In the genomic region with DNA sequence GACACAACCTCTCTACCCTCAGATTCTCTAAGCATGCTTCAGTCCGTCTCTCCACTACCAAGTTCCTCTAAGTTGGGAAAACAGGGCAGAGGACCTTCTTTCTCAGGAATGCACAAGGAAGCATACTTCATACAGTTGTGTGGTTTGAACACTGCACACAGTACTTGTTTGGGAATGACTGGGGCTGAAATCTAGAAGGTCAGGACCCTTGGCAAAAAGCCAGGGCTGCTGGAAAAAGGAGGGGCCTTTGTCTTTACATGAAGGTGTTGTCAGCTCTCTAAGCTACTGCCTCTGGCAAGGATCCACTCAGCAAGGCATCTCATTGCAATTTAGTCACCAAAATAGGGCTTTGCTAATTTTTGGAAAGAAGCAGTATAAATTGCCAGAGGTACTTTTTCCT, we compare ENCODE assay signal across 20 cellular contexts. TPM values are rescaled to one million over a fixed set of nuclear protein-coding genes. Genes with fewer than 3 reads are reported as not detected.
DNase-seq lines count a peak whose midpoint lies in the region; ATAC-seq and TF ChIP-seq lines count a peak whose summit lies in the region.
"Had no signal": no experiment of that assay in that cellular context is flagged by ENCODE, and none has a peak within 500 bp of the region (broad histone marks: within the 10 kb centered on the region; RNA-seq: fewer than 3 reads in every experiment).

No MANE protein-coding gene starts in this region.

- POLR2A ChIA-PET in PC-9 (lab: Charles Lee; ENCODE audit: unreplicated experiment): no interaction called here

- no peak for TF ChIP-seq CTCF in PC-9 (conservative IDR thresholded peaks at IDR 0.05)

- H3K4me1 ChIP-seq in PC-9 (replicated peaks; ENCODE audit: insufficient read depth): no peaks in the 10 kb centered on the region
- H3K4me1 ChIP-seq: Caco-2, vagina had no signal

- H3K79me2 ChIP-seq in PC-9 (ENCODE audit: low read depth): no peaks in the 10 kb centered on the region

- CTCF ChIA-PET in PC-9 (lab: Charles Lee): no interaction called here

- H3K27ac ChIP-seq in PC-9: no peak overlapping the region
- H3K27ac ChIP-seq: SK-N-MC, vagina had no signal

- intact Hi-C loops in PC-9 (cut with micrococcal nuclease; ENCODE audit: unreplicated experiment): no loop called here

- H4K20me1 ChIP-seq in PC-9 (ENCODE audit: insufficient read depth): no peaks in the 10 kb centered on the region

- BruUV-seq in PC-9 (replicated peaks; lab: Mats Ljungman, UMichigan): no TSS peak

- no peaks in the 10 kb centered on the region for H3K27me3 ChIP-seq in PC-9 (ENCODE audit: insufficient read depth, low read depth)
- H3K27me3 ChIP-seq: vagina had no signal

- no peak overlapping the region for H3K4me2 ChIP-seq in PC-9

- no peaks in the 10 kb centered on the region for H3K9me2 ChIP-seq in PC-9 (ENCODE audit: insufficient read depth)

- no peak overlapping the region for H2AFZ ChIP-seq in PC-9

- H3K36me3 ChIP-seq in PC-9 (ENCODE audit: low read depth): no peaks in the 10 kb centered on the region
- H3K36me3 ChIP-seq: vagina had no signal

- ATAC-seq in GM19035 (IDR thresholded peaks at IDR 0.05; ENCODE audit: unreplicated experiment) (no peak), GM21367 (IDR thresholded peaks at IDR 0.05; ENCODE audit: unreplicated experiment) (no peak), GM19023 (IDR thresholded peaks at IDR 0.05; ENCODE audit: unreplicated experiment) (no peak)
- ATAC-seq: GM12878 had no signal

- no peaks in the 10 kb centered on the region for H3K9me3 ChIP-seq in PC-9 (ENCODE audit: insufficient read depth, low read depth)
- H3K9me3 ChIP-seq: Caco-2, vagina had no signal

- H3K4me3 ChIP-seq in PC-9: no peak overlapping the region
- H3K4me3 ChIP-seq: GM12878, SK-N-MC, vagina had no signal

- peak; percentile 57 for DNase-seq in COLO668 (lab: John Stamatoyannopoulos, UW; ENCODE audit: unreplicated experiment)
- DNase-seq in Daoy (ENCODE audit: low read depth): peak; percentile 5
- peak; percentile 31 to 38 for DNase-seq in PC-9
- DNase-seq in islet precursor cell: peak; percentile 79
- DNase-seq: activated CD4-positive, CD25-positive, alpha-beta regulatory T cell treated with anti-CD3 and anti-CD28 coated beads, Interleukin-2, amount 50 U/mL, for 72 hours; Caco-2; effector CD8-positive, alpha-beta T cell; GF-D8; NCI-H1417 treated with DMSO at 0.1 percent for 48 hours; NCI-H526; stimulated activated CD4-positive, alpha-beta T cell treated with anti-CD3 and anti-CD28 coated beads, Interleukin-2, amount 100 ng/mL, for 48 hours; T-helper 9 cell had no signal

- no peaks in the 10 kb centered on the region for H3F3A ChIP-seq in PC-9 (ENCODE audit: insufficient read depth, low read depth)

RNA-seq across cellular contexts. Expression of a gene that starts 20.7 kb away (rescaled TPM):
- 0.77 and 1.2 TPM in 2 replicates for total RNA-seq in Daoy (2014; rRNA removed; shearing (Covaris generic))
- total RNA-seq in PC-9 (2021): 0.15 TPM in 1 of 2 replicates, not detected in the other
- total RNA-seq: activated CD8-positive, alpha-beta memory T cell treated with anti-CD3 and anti-CD28 coated beads for 36 hours; Caco-2; LHCN-M2 had no signal

Comparison
In these comparisons a context has a peak if more than half of its experiments do, and no peak if none do; other contexts are left out.
1. DNase-seq: peak in every context shown above with its lines; median percentile 79 in islet precursor cell; 57 in COLO668; 34 in PC-9; 5 in Daoy.